In the genomic region with DNA sequence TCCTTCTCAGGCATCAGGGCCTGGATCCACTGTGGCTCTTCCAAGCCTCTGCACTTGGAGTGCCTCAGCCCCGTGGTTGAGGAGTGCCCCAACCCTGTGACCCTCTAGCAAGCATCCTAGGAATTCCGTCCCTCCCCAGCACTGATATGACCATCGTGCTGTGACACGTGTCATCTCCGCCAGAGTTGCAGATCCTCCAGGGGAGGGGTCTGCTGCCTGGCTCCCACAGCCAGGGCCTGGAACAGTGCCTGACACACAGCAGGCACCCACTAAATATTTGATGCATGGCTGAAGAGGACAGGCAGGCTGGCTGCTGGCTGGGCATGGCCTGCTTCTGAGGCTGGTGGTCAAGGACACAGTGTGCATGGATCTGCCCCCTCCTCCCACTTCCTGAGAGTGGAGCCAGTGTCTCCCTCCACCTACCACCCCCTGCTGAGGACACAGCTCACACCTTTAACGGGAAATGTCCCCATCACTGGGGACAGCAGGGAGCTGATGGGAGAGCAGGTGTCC, we compare ENCODE assay signal across 16 cellular contexts. TPM values are rescaled to one million over a fixed set of nuclear protein-coding genes. Genes with fewer than 3 reads are reported as not detected.
DNase-seq lines count a peak whose midpoint lies in the region; ATAC-seq and TF ChIP-seq lines count a peak whose summit lies in the region.
"Had no signal": no experiment of that assay in that cellular context is flagged by ENCODE, and none has a peak within 500 bp of the region (broad histone marks: within the 10 kb centered on the region; RNA-seq: fewer than 3 reads in every experiment).

No MANE protein-coding gene starts in this region.

- peak overlapping the region; percentile 74 for H3K27ac Mint-ChIP-seq in Caco-2 (ENCODE audit: unreplicated experiment)
- H3K27ac Mint-ChIP-seq in T-helper 17 cell = no peak overlapping the region

- no peak for TF ChIP-seq CTCF in Caco-2 (IDR thresholded peaks at IDR 0.05; ENCODE audit: insufficient read depth in 1 of 2, low read depth in 1 of 2, low read length in 1 of 2, severe bottlenecking in 1 of 2, unreplicated experiment in 1 of 2)
- TF ChIP-seq CTCF in osteoblast (IDR thresholded peaks at IDR 0.05; ENCODE audit: extremely low read depth, low read depth, low read length) = no peak

- intact Hi-C loops in Caco-2 (cut with micrococcal nuclease; ENCODE audit: unreplicated experiment) (no loop called here), left ventricle myocardium superior (cut with micrococcal nuclease) (no loop called here)

- H3K9me3 Mint-ChIP-seq in Caco-2 (ENCODE audit: unreplicated experiment) = no peaks in the 10 kb centered on the region

- H3K4me3 Mint-ChIP-seq in Caco-2 (ENCODE audit: unreplicated experiment) = peak overlapping the region; percentile 85
- H3K4me3 Mint-ChIP-seq in T-helper 17 cell = peak overlapping the region; percentile 68

- peaks cover 29% of the 10 kb centered on the region for H3K79me2 ChIP-seq in osteoblast (ENCODE audit: insufficient read depth, low read length)

- H3K36me3 ChIP-seq in Caco-2 (ENCODE audit: control insufficient read depth, insufficient read depth, low read length) = no peaks in the 10 kb centered on the region; the same call in 1 of the 2 replicates
- H3K36me3 ChIP-seq in osteoblast (ENCODE audit: insufficient read depth, low read length) = no peaks in the 10 kb centered on the region
- H3K36me3 ChIP-seq: adrenal gland had no signal

- no peaks in the 10 kb centered on the region for H3K27me3 Mint-ChIP-seq in Caco-2 (ENCODE audit: insufficient read depth, unreplicated experiment)
- peaks cover 5% of the 10 kb centered on the region for H3K27me3 Mint-ChIP-seq in T-helper 17 cell

- H3K36me3 Mint-ChIP-seq in Caco-2 (ENCODE audit: insufficient read depth, unreplicated experiment) (peaks cover 28% of the 10 kb centered on the region), T-helper 17 cell (ENCODE audit: low read depth) (no peaks in the 10 kb centered on the region)

- H4K20me1 ChIP-seq in osteoblast (ENCODE audit: insufficient read depth, low read length) = peaks cover 28% of the 10 kb centered on the region

- ATAC-seq in T-helper 17 cell (no peak), left ventricle myocardium superior (peak; percentile 71)

- H3K27me3 ChIP-seq in Caco-2 (replicated peaks; ENCODE audit: control insufficient read depth, insufficient read depth, low read length) (no peaks in the 10 kb centered on the region), osteoblast (ENCODE audit: insufficient read depth, low read length) (no peaks in the 10 kb centered on the region)
- H3K27me3 ChIP-seq: adrenal gland; BLaER1 treated with 17β-estradiol and CSF1 and Interleukin-3, amounts not matched to agents 10 nM and 100 nM; dorsolateral prefrontal cortex had no signal

- DNase-seq in Caco-2 (peak; percentile 37 to 78), T-helper 17 cell (no peak), left ventricle myocardium superior (peak; percentile 82), osteoblast (ENCODE audit: insufficient read length, low spot score, missing footprints) (peak; percentile 68), NCI-H69 (lab: John Stamatoyannopoulos, UW) (no peak), SIG-M5 treated with dmso at 0.1 percent for 504 hours (lab: John Stamatoyannopoulos, UW; ENCODE audit: unreplicated experiment) (no peak), NCI-H1436 treated with DMSO at 0.1 percent for 48 hours (lab: John Stamatoyannopoulos, UW) (no peak)
- DNase-seq in stimulated activated naive CD4-positive, alpha-beta T cell treated with Interleukin-2 at 50 U/mL for 16 hours (lab: John Stamatoyannopoulos, UW) = no peak
- DNase-seq: foreskin fibroblast, NCI-H82, nucleus accumbens, SHP77, WERI-Rb-1 had no signal

- no TSS peak for BruUV-seq in Caco-2 (replicated peaks; lab: Mats Ljungman, UMichigan)

- no peak overlapping the region for H3K4me2 ChIP-seq in osteoblast (ENCODE audit: insufficient read depth, low read length)

- H3K9me3 ChIP-seq in Caco-2 = no peaks in the 10 kb centered on the region
- no peaks in the 10 kb centered on the region for H3K9me3 ChIP-seq in T-helper 17 cell (ENCODE audit: control insufficient read depth, low read length, poor library complexity, severe bottlenecking)
- no peaks in the 10 kb centered on the region for H3K9me3 ChIP-seq in osteoblast (ENCODE audit: low read depth, low read length)
- H3K9me3 ChIP-seq: adrenal gland had no signal

- no peak overlapping the region for H3K4me3 ChIP-seq in Caco-2 (ENCODE audit: low read depth, low read length)
- no peak overlapping the region for H3K4me3 ChIP-seq in osteoblast (ENCODE audit: insufficient read depth, low read length)
- H3K4me3 ChIP-seq: adrenal gland; BLaER1 treated with 17β-estradiol and CSF1 and Interleukin-3, amounts not matched to agents 10 nM and 100 nM; dorsolateral prefrontal cortex had no signal

- peaks cover 20% of the 10 kb centered on the region for H3K4me1 ChIP-seq in Caco-2
- peaks cover 11% of the 10 kb centered on the region for H3K4me1 ChIP-seq in osteoblast (ENCODE audit: insufficient read depth, low read length)

- H2AFZ ChIP-seq in osteoblast (ENCODE audit: low read length) = no peak overlapping the region

- no peak overlapping the region for H3K27ac ChIP-seq in osteoblast (ENCODE audit: low read depth, low read length)
- H3K27ac ChIP-seq: adrenal gland; BLaER1 treated with 17β-estradiol and CSF1 and Interleukin-3, amounts not matched to agents 10 nM and 100 nM; WERI-Rb-1 had no signal

- H3K4me1 Mint-ChIP-seq in Caco-2 (ENCODE audit: low read depth, unreplicated experiment) = peaks cover 7% of the 10 kb centered on the region
- H3K4me1 Mint-ChIP-seq in T-helper 17 cell = peaks cover 8% of the 10 kb centered on the region

- CTCF ChIA-PET in Caco-2 (lab: Charles Lee) = interaction anchor here (1.1 kb wide), 1 partner anchor 25 kb away, joined by 3 read pairs; a partner anchor contains a TSS

- POLR2A ChIA-PET in Caco-2 (lab: Charles Lee) = no interaction called here

RNA-seq across cellular contexts. Expression of a gene that starts 1.7 kb away (rescaled TPM):
- 397 and 412 TPM in 2 replicates for total RNA-seq in Caco-2 (2022)
- 100 to 1,000 TPM; 153 to 194 TPM for total RNA-seq in T-helper 17 cell
- total RNA-seq in left ventricle myocardium superior = 653 TPM
- 184 and 195 TPM in 2 replicates for total RNA-seq in osteoblast

RNA-seq across cellular contexts. Expression of a gene that starts 25.2 kb away (rescaled TPM):
- 46.2 and 60.9 TPM in 2 replicates for total RNA-seq in Caco-2 (2022)
- 10 to 100 TPM; 47.9 to 60.3 TPM for total RNA-seq in T-helper 17 cell
- total RNA-seq in left ventricle myocardium superior = 34.8 TPM
- 42.4 and 46.7 TPM in 2 replicates for total RNA-seq in osteoblast

Comparison
In these comparisons a context has a peak if more than half of its experiments do, and no peak if none do; other contexts are left out.
1. DNase-seq: peak in Caco-2 (2 of 2), left ventricle myocardium superior (single experiment) and osteoblast (single experiment); none in T-helper 17 cell (0 of 3), stimulated activated naive CD4-positive, alpha-beta T cell treated with Interleukin-2 at 50 U/mL for 16 hours (single experiment), NCI-H69 (single experiment), SIG-M5 treated with dmso at 0.1 percent for 504 hours (single experiment) and NCI-H1436 treated with DMSO at 0.1 percent for 48 hours (single experiment).